9 cellular contexts compared by ENCODE assay signal in genomic region chr4:16123356-16124084, GRCh38. TPM values are rescaled to one million over a fixed set of nuclear protein-coding genes. Genes with fewer than 3 reads are reported as not detected.
DNase-seq lines count a peak whose midpoint lies in the region.
"Had no signal": no experiment of that assay in that cellular context is flagged by ENCODE, and none has a peak within 500 bp of the region (broad histone marks: within the 10 kb centered on the region; RNA-seq: fewer than 3 reads in every experiment).

No MANE protein-coding gene starts in this region.

- no peak overlapping the region for H2AFZ ChIP-seq in GM23248

- H3K4me1 ChIP-seq in skeletal muscle tissue (ENCODE audit: control insufficient read depth in 3 of 3, insufficient read depth in 3 of 3, low read length in 3 of 3) (peaks cover 15 to 26% (median 16%) of the 10 kb centered on the region in 3 donors), GM23248 (ENCODE audit: insufficient read depth) (no peaks in the 10 kb centered on the region)

- 38% methylated on average over 7 of the region's 7 CpGs for WGBS in GM23248 (ENCODE audit: low coverage in 1 of 2, low lambda C conversion rate in 2 of 2, missing lambda C conversion rate in 2 of 2), 2 experiments

- H3K27me3 ChIP-seq in skeletal muscle tissue (ENCODE audit: control insufficient read depth in 3 of 3, insufficient read depth in 3 of 3, low read length in 3 of 3) (no peaks in the 10 kb centered on the region), GM23248 (replicated peaks; ENCODE audit: insufficient read depth) (peaks cover 33% of the 10 kb centered on the region)
- H3K27me3 ChIP-seq: esophagus muscularis mucosa had no signal

- no peaks in the 10 kb centered on the region for H3F3A ChIP-seq in GM23248 (ENCODE audit: insufficient read depth)

- H3K9me2 ChIP-seq in GM23248 (ENCODE audit: insufficient read depth): no peaks in the 10 kb centered on the region

- no peak overlapping the region for H3K4me2 ChIP-seq in GM23248 (ENCODE audit: unreplicated experiment)

- H4K20me1 ChIP-seq in GM23248 (ENCODE audit: insufficient read depth): no peaks in the 10 kb centered on the region

- H3K79me2 ChIP-seq in GM23248 (ENCODE audit: insufficient read depth): no peaks in the 10 kb centered on the region

- H3K27ac ChIP-seq in skeletal muscle tissue (ENCODE audit: low read depth, low read length): peak overlapping the region; percentile 10
- H3K27ac ChIP-seq in GM23248: no peak overlapping the region
- H3K27ac ChIP-seq: esophagus muscularis mucosa had no signal

- H3K4me3 ChIP-seq in skeletal muscle tissue (ENCODE audit: low read length in 3 of 3) (no peak overlapping the region), GM23248 (no peak overlapping the region)
- H3K4me3 ChIP-seq: esophagus muscularis mucosa had no signal

- H3K9ac ChIP-seq in skeletal muscle tissue (ENCODE audit: low read depth in 1 of 3, low read length in 3 of 3): no peak overlapping the region
- no peak overlapping the region for H3K9ac ChIP-seq in GM23248

- H3K9me3 ChIP-seq in skeletal muscle tissue (ENCODE audit: control insufficient read depth in 3 of 3, low read length in 3 of 3) (no peaks in the 10 kb centered on the region), GM23248 (ENCODE audit: low read depth) (no peaks in the 10 kb centered on the region)
- H3K9me3 ChIP-seq: esophagus muscularis mucosa had no signal

- no peaks in the 10 kb centered on the region for H3K36me3 ChIP-seq in skeletal muscle tissue (ENCODE audit: control insufficient read depth in 3 of 3, insufficient read depth in 3 of 3, low read length in 3 of 3)
- H3K36me3 ChIP-seq in GM23248 (ENCODE audit: low read depth): no peaks in the 10 kb centered on the region
- H3K36me3 ChIP-seq: esophagus muscularis mucosa had no signal

- peak; percentile 46 for DNase-seq in activated CD8-positive, alpha-beta memory T cell treated with anti-CD3 and anti-CD28 coated beads, Interleukin-2, amount 50 U/mL, for 48 hours
- no peak for DNase-seq in activated CD8-positive, alpha-beta memory T cell treated with anti-CD3 and anti-CD28 coated beads for 24 hours
- DNase-seq in NCI-H2081 (lab: John Stamatoyannopoulos, UW) (peak; percentile 98 to 100), SW480 (ENCODE audit: low spot score) (peak; percentile 52), OCI-M2 (lab: John Stamatoyannopoulos, UW; ENCODE audit: unreplicated experiment) (no peak), GM19238 (ENCODE audit: insufficient read length, low spot score) (no peak), GM23248 (no peak)

- in situ Hi-C loops in GM23248 (cut with MboI): no loop called here

RNA-seq across cellular contexts. Expression of gene PROM1, which starts 39.7 kb away (rescaled TPM):
- 40.2 TPM for total RNA-seq in skeletal muscle tissue
- total RNA-seq in GM23248 (2014; rRNA removed; shearing (Covaris generic)): not detected in 2 replicates
- polyA plus RNA-seq in GM23248 (2016; fragmentation: Nextera tagmentation; extraction: Ambion mirVana): not detected in 2 replicates

Comparison
In these comparisons a context has a peak if more than half of its experiments do, and no peak if none do; other contexts are left out.
1. DNase-seq: peak in activated CD8-positive, alpha-beta memory T cell treated with anti-CD3 and anti-CD28 coated beads, Interleukin-2, amount 50 U/mL, for 48 hours (single experiment), NCI-H2081 (2 of 2) and SW480 (single experiment); none in activated CD8-positive, alpha-beta memory T cell treated with anti-CD3 and anti-CD28 coated beads for 24 hours (single experiment), OCI-M2 (single experiment), GM19238 (single experiment) and GM23248 (single experiment).
2. RNA of gene PROM1, which starts 39.7 kb away (total RNA-seq): 40.2 TPM in skeletal muscle tissue (single experiment); not detected in GM23248; every median in the first group is over 10 times any median in the second.